Comparison of ENCODE assay signal across 8 cellular contexts in the genomic region with DNA sequence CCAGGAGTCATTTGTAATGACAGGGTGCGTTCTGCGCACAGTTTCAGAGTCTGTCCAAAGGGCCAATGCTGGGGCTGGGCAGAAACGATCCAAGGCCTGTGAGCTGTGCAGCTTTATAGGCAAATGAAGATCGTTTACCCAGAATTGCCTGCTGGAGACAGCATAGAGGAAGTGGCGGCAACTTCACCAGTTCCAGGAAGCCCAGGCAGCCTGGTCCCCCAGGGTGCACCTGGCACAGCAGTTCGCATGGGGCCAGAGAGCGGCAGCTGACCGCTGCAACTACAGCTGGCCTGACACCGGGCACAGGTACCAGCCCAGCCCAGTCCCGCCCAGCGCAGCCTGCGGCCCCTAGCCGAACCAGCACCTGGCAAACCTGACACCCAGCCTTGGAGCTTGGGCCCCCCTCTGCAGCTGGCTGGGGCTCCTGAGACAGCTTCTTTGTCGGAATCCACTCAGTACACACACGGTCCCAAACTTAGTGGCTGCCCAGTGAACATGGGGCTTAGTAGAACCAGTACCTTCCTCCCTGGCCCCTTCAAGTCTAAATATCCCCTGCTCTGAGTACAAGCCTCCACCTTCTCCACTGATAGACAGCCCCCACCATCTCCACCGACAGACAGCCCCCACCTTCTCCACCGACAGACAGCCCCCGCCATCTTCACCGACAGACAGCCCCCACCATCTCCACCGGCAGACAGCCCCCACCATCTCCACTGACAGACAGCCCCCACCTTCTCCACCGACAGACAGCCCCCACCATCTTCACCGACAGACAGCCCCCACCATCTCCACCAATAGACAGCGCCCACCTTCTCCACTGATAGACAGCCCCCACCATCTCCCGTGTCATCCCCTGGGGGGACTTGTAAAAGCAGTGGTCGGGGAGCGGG.
A peak's percentile ranks its signal among the peaks of the same experiment; 100 is the strongest.
DNase-seq lines count a peak whose midpoint lies in the region; ATAC-seq, FAIRE-seq and TF ChIP-seq lines count a peak whose summit lies in the region.
"Not testable (repeated sequence)": the region's sequence is repeated elsewhere in the genome, so short reads cannot be mapped to it uniquely, and the experiment has no call there.

No MANE protein-coding gene starts in this region.

- 54% methylated on average over 17 of the region's 26 CpGs; no CpG with 5 or more reads in 1 of the 2 donors for WGBS in transverse colon (ENCODE audit: low coverage in 1 of 2), 2 donors

- not testable (repeated sequence) for H3K4me1 ChIP-seq in MM.1S (ENCODE audit: low read length)
- H3K4me1 ChIP-seq in transverse colon = peaks cover 15 to 81% (median 53%) of the 10 kb centered on the region in 4 donors

- peak overlapping the region; percentile 34; the same call in 1 of the 2 replicates for H3K4me2 ChIP-seq in MM.1S (ENCODE audit: low read depth, low read length)
- peak overlapping the region; percentile 65 for H3K4me2 ChIP-seq in SU-DHL-6 (ENCODE audit: low read depth, low read length, poor library complexity, severe bottlenecking)

- peaks cover 33 to 36% of the 10 kb centered on the region in 2 donors for H3K4me1 Mint-ChIP-seq in effector memory CD8-positive, alpha-beta T cell (ENCODE audit: low read depth in 2 of 2)
- peaks cover 35% of the 10 kb centered on the region for H3K4me1 Mint-ChIP-seq in nephron

- peak overlapping the region; percentile 39; the same call in 1 of the 2 replicates for H3K27ac ChIP-seq in MM.1S (ENCODE audit: low read length)
- H3K27ac ChIP-seq in SU-DHL-6 (ENCODE audit: low read depth, low read length) = peak overlapping the region; percentile 86
- H3K27ac ChIP-seq in transverse colon = peak overlapping the region; percentile 83 to 90 (median 88)

- peaks cover 62% of the 10 kb centered on the region for H3K36me3 Mint-ChIP-seq in effector memory CD8-positive, alpha-beta T cell (ENCODE audit: insufficient read depth)
- H3K36me3 Mint-ChIP-seq in nephron (ENCODE audit: low read depth) = not testable (repeated sequence)

- ATAC-seq in effector memory CD8-positive, alpha-beta T cell (replicated peaks) = peak; percentile 44

- not testable (repeated sequence) for H2AFZ ChIP-seq in MM.1S (ENCODE audit: low read length); SU-DHL-6 (ENCODE audit: low read depth, low read length, severe bottlenecking)

- not testable (repeated sequence) for H3K9me3 Mint-ChIP-seq in effector memory CD8-positive, alpha-beta T cell; nephron

- TF ChIP-seq POLR2A in GM12891 (IDR thresholded peaks at IDR 0.05; ENCODE audit: low read depth, low read length) = not testable (repeated sequence)
- peak; percentile 58 for TF ChIP-seq POLR2A in transverse colon (IDR thresholded peaks at IDR 0.05)

- intact Hi-C loops in transverse colon (cut with DNase I; ENCODE audit: low total_unique reads) = not testable (repeated sequence)

- peak overlapping the region; percentile 84 for H3K4me3 Mint-ChIP-seq in effector memory CD8-positive, alpha-beta T cell
- peak overlapping the region in 2 of 3 experiments; percentile 25 to 40 for H3K4me3 Mint-ChIP-seq in nephron

- not testable (repeated sequence) for TF ChIP-seq CTCF in MM.1S (IDR thresholded peaks at IDR 0.05; ENCODE audit: low read length); SU-DHL-6 (IDR thresholded peaks at IDR 0.05; ENCODE audit: insufficient read depth, low read length, poor library complexity, severe bottlenecking); nephron (IDR thresholded peaks at IDR 0.05; ENCODE audit: unreplicated experiment in 3 of 3); transverse colon (IDR thresholded peaks at IDR 0.05)

- not testable (repeated sequence) for H3K9me2 ChIP-seq in MM.1S (replicated peaks; ENCODE audit: insufficient read depth, low read length); SU-DHL-6 (replicated peaks; ENCODE audit: insufficient read depth, low read length)

- peak; percentile 84 for FAIRE-seq in GM12891 (lab: Jason Lieb, UNC)

- not testable (repeated sequence) for H3F3A ChIP-seq in MM.1S (ENCODE audit: insufficient read depth, low read length)
- H3F3A ChIP-seq in SU-DHL-6 (ENCODE audit: insufficient read depth) = peaks cover 25% of the 10 kb centered on the region

- in situ Hi-C loops in transverse colon (cut with MboI; ENCODE audit: low pct_ligation_motif_present in 1 of 4, low pct_unique_long_range_greater_than_20kb in 1 of 4, low sequenced_read_pairs in 3 of 4) = not testable (repeated sequence)

- not testable (repeated sequence) for H3K27me3 ChIP-seq in H7 (ENCODE audit: control insufficient read depth, insufficient read depth, low read length); MM.1S (replicated peaks; ENCODE audit: insufficient read depth, low read length); SU-DHL-6 (ENCODE audit: low read length); transverse colon

- not testable (repeated sequence) for H3K9me3 ChIP-seq in MM.1S (replicated peaks; ENCODE audit: insufficient read depth, low read length); SU-DHL-6 (ENCODE audit: insufficient read depth, low read length); transverse colon

- H3K27ac Mint-ChIP-seq in effector memory CD8-positive, alpha-beta T cell = peak overlapping the region; percentile 91 to 95
- peak overlapping the region in 2 of 3 experiments; percentile 51 to 62 for H3K27ac Mint-ChIP-seq in nephron

- H3K27me3 Mint-ChIP-seq in effector memory CD8-positive, alpha-beta T cell; nephron (ENCODE audit: low read depth): not testable (repeated sequence)

- not testable (repeated sequence) for H3K36me3 ChIP-seq in H7 (replicated peaks; ENCODE audit: control insufficient read depth, insufficient read depth, low read length); MM.1S (replicated peaks; ENCODE audit: insufficient read depth, low read length); SU-DHL-6 (ENCODE audit: low read length); transverse colon

- H3K79me2 ChIP-seq in MM.1S (ENCODE audit: low read length) = peaks cover 53% of the 10 kb centered on the region
- peaks cover 62% of the 10 kb centered on the region for H3K79me2 ChIP-seq in SU-DHL-6 (ENCODE audit: insufficient read depth, low read length)

- H4K20me1 ChIP-seq in MM.1S (ENCODE audit: insufficient read depth, low read length); SU-DHL-6 (ENCODE audit: low read depth, low read length): not testable (repeated sequence)

- not testable (repeated sequence) for H3K9ac ChIP-seq in MM.1S (ENCODE audit: low read length)
- H3K9ac ChIP-seq in SU-DHL-6 (ENCODE audit: low read length) = peak overlapping the region; percentile 52

- not testable (repeated sequence) for TF ChIP-seq EP300 in transverse colon (IDR thresholded peaks at IDR 0.05; ENCODE audit: low read depth)

- not testable (repeated sequence) for DNase-seq in GM12891 (ENCODE audit: insufficient read length, low spot score)
- peak; percentile 14 for DNase-seq in H7
- DNase-seq in MM.1S = peak; percentile 70
- DNase-seq in activated T-cell treated with anti-CD3 and anti-CD28 coated beads, Interleukin-2, amount 50 U/mL, for 1 hour = peak; percentile 63
- DNase-seq in effector memory CD8-positive, alpha-beta T cell = peak in 2 of 3 experiments; percentile 37 to 39
- DNase-seq in transverse colon = peak; percentile 82

- not testable (repeated sequence) for H3K4me3 ChIP-seq in H7 (ENCODE audit: insufficient read depth, low read depth, low read length); MM.1S (ENCODE audit: low read length)
- H3K4me3 ChIP-seq in SU-DHL-6 (ENCODE audit: insufficient read depth, low read length, poor library complexity, severe bottlenecking) (peak overlapping the region; percentile 31), transverse colon (peak overlapping the region in 2 of 4 donors; percentile 9 to 27)

TF ChIP-seq in GM12891, 5 proteins besides CTCF, POLR2A, EP300 and RAD21:
- TF ChIP-seq SPI1 (IDR thresholded peaks at IDR 0.05; ENCODE audit: low read depth, low read length) = peak; percentile 63; the same call in 1 of the 2 replicates
